In the genomic region with DNA sequence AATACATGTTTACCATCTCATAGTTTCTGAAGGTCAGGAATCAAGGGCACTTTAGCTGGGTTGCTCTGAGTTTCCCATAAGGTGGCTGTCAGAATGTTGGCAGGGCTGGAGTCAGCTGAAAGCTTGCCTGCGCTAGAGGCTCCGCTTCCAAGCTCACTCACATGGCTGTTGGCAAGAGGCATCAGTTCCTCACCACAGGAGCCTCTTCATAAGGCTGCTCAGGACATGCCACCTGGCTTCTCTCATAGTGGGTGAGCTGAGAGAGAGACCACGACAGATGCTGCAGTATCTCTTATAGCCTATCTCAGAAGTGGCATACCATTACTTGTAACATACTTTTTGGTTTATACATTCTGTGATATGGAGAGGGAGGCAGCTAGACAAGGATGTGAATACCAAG, we compare ENCODE assay signal across 11 cellular contexts. TPM values are rescaled to one million over a fixed set of nuclear protein-coding genes. Genes with fewer than 3 reads are reported as not detected.
DNase-seq lines count a peak whose midpoint lies in the region; TF ChIP-seq lines count a peak whose summit lies in the region.
"Had no signal": no experiment of that assay in that cellular context is flagged by ENCODE, and none has a peak within 500 bp of the region (broad histone marks: within the 10 kb centered on the region; RNA-seq: fewer than 3 reads in every experiment).

No MANE protein-coding gene starts in this region.

- peaks cover 11 to 87% (median 55%) of the 10 kb centered on the region in 6 donors for H3K4me1 ChIP-seq in spleen

- H3K9me3 Mint-ChIP-seq in activated CD4-positive, alpha-beta memory T cell treated with anti-CD3 and anti-CD28 coated beads for 36 hours: no peaks in the 10 kb centered on the region
- H3K9me3 Mint-ChIP-seq in HFFc6: no peaks in the 10 kb centered on the region
- H3K9me3 Mint-ChIP-seq: activated T-cell treated with anti-CD3 and anti-CD28 coated beads, Interleukin-2, amount 50 U/mL, for 24 hours had no signal

- no peaks in the 10 kb centered on the region for H3K27me3 ChIP-seq in spleen (replicated peaks in 1 of 7)

- H3K27me3 Mint-ChIP-seq in activated CD4-positive, alpha-beta memory T cell treated with anti-CD3 and anti-CD28 coated beads for 36 hours: no peaks in the 10 kb centered on the region
- peaks cover 2% of the 10 kb centered on the region; the same call in 1 of the 2 replicates for H3K27me3 Mint-ChIP-seq in HFFc6 (ENCODE audit: insufficient read depth)
- H3K27me3 Mint-ChIP-seq: activated T-cell treated with anti-CD3 and anti-CD28 coated beads, Interleukin-2, amount 50 U/mL, for 24 hours had no signal

- CTCF ChIA-PET in activated CD4-positive, alpha-beta memory T cell treated with anti-CD3 and anti-CD28 coated beads for 36 hours (lab: Charles Lee): no interaction called here

- POLR2A ChIA-PET in activated CD4-positive, alpha-beta memory T cell treated with anti-CD3 and anti-CD28 coated beads for 36 hours (lab: Charles Lee): no interaction called here

- peak overlapping the region in 5 of 8 donors; percentile 5 to 56 (median 24) for H3K27ac ChIP-seq in spleen

- peaks cover 0 to 26% (median 0%) of the 10 kb centered on the region in 6 donors for H3K36me3 ChIP-seq in spleen

- 66 to 81% (median 77%) methylated on average over 3 of the region's 3 CpGs for WGBS in spleen, 5 donors

- in situ Hi-C loops in SK-MEL-5 (cut with HindIII; ENCODE audit: low pct_unique_long_range_greater_than_20kb, low sequenced_read_pairs): no loop called here

- H3K36me3 Mint-ChIP-seq in activated CD4-positive, alpha-beta memory T cell treated with anti-CD3 and anti-CD28 coated beads for 36 hours: peaks cover 1% of the 10 kb centered on the region
- no peaks in the 10 kb centered on the region for H3K36me3 Mint-ChIP-seq in HFFc6 (ENCODE audit: low read depth)

- intact Hi-C loops in cardiac septum (cut with DNase I) (loop anchor here (2.0 kb wide), 1 partner anchor 17 kb away; no protein-coding TSS in a partner anchor), spleen (cut with DNase I; ENCODE audit: low total_unique reads) (no loop called here)
- intact Hi-C loops in activated CD4-positive, alpha-beta memory T cell treated with anti-CD3 and anti-CD28 coated beads for 36 hours (cut with micrococcal nuclease): no loop called here

- DNase-seq in NCI-H128 (lab: John Stamatoyannopoulos, UW; ENCODE audit: unreplicated experiment) (peak; percentile 31), SK-MEL-5 (ENCODE audit: low read depth, low spot score) (peak; percentile 11), cardiac septum (ENCODE audit: low spot score) (peak; percentile 86), spleen (no peak), HFFc6 (no peak), NCI-H146 treated with DMSO at 0.1 percent for 48 hours (lab: John Stamatoyannopoulos, UW; ENCODE audit: unreplicated experiment) (no peak)
- DNase-seq in activated CD4-positive, alpha-beta memory T cell treated with anti-CD3 and anti-CD28 coated beads for 36 hours: no peak
- DNase-seq: activated T-cell treated with anti-CD3 and anti-CD28 coated beads, Interleukin-2, amount 50 U/mL, for 24 hours; cortex of kidney; DMS153; Kasumi-1 had no signal

- no peak overlapping the region for H3K4me3 Mint-ChIP-seq in activated CD4-positive, alpha-beta memory T cell treated with anti-CD3 and anti-CD28 coated beads for 36 hours
- H3K4me3 Mint-ChIP-seq in HFFc6: no peak overlapping the region
- H3K4me3 Mint-ChIP-seq: activated T-cell treated with anti-CD3 and anti-CD28 coated beads, Interleukin-2, amount 50 U/mL, for 24 hours had no signal

- TF ChIP-seq CTCF in spleen (IDR thresholded peaks at IDR 0.05 in 8 of 11, conservative IDR thresholded peaks at IDR 0.05 in 3 of 11): no peak
- TF ChIP-seq CTCF in HFFc6 (IDR thresholded peaks at IDR 0.05): no peak

- no peak overlapping the region for H3K4me3 ChIP-seq in spleen

- no peak overlapping the region for H3K27ac Mint-ChIP-seq in activated CD4-positive, alpha-beta memory T cell treated with anti-CD3 and anti-CD28 coated beads for 36 hours
- H3K27ac Mint-ChIP-seq in HFFc6: no peak overlapping the region
- H3K27ac Mint-ChIP-seq: activated T-cell treated with anti-CD3 and anti-CD28 coated beads, Interleukin-2, amount 50 U/mL, for 24 hours had no signal

- TF ChIP-seq POLR2A in spleen (IDR thresholded peaks at IDR 0.05): no peak

- peaks cover 20% of the 10 kb centered on the region for H3K4me1 Mint-ChIP-seq in activated CD4-positive, alpha-beta memory T cell treated with anti-CD3 and anti-CD28 coated beads for 36 hours (ENCODE audit: low read depth)
- H3K4me1 Mint-ChIP-seq in HFFc6 (ENCODE audit: low read depth): peaks cover 4% of the 10 kb centered on the region

- no peaks in the 10 kb centered on the region for H3K9me3 ChIP-seq in spleen

RNA-seq across cellular contexts. Expression of a gene that starts 7.2 kb away (rescaled TPM):
- total RNA-seq in SK-MEL-5 (2014; rRNA removed; shearing (Covaris generic)): 219 and 229 TPM in 2 replicates
- 146 and 169 TPM in 2 replicates for polyA plus RNA-seq in SK-MEL-5 (2015; cell fraction: cytosol; rRNA removed)
- polyA plus RNA-seq in SK-MEL-5 (2015; cell fraction: nucleus; rRNA removed): 116 and 142 TPM in 2 replicates
- total RNA-seq in cardiac septum (532 TPM), spleen (100 to 1,000 TPM; 106 to 165 (median 130) TPM)
- polyA plus RNA-seq in spleen: 10 to 100 TPM; 54.0 to 75.1 (median 55.7) TPM
- 10 to 100 TPM; 73.8 to 78.1 TPM for total RNA-seq in activated CD4-positive, alpha-beta memory T cell treated with anti-CD3 and anti-CD28 coated beads for 36 hours
- total RNA-seq in HFFc6 (2021; fragmentation: NEBNext Ultra II Directional; extraction: Animal tissue kit (Norgen Biotek cat#: 25700)): 100 to 1,000 TPM in 5 of 6 experiments, 10 to 100 TPM in 1; 93.9 to 119 (median 112) TPM

RNA-seq across cellular contexts. Expression of a gene that starts 7.5 kb away (rescaled TPM):
- 360 and 366 TPM in 2 replicates for total RNA-seq in SK-MEL-5 (2014; rRNA removed; shearing (Covaris generic))
- 188 and 224 TPM in 2 replicates for polyA plus RNA-seq in SK-MEL-5 (2015; cell fraction: cytosol; rRNA removed)
- 106 TPM in 2 replicates for polyA plus RNA-seq in SK-MEL-5 (2015; cell fraction: nucleus; rRNA removed)
- total RNA-seq in cardiac septum (244 TPM), spleen (100 to 1,000 TPM; 114 to 134 (median 115) TPM)
- polyA plus RNA-seq in spleen: 10 to 100 TPM; 49.6 to 58.3 (median 58.3) TPM
- total RNA-seq in activated CD4-positive, alpha-beta memory T cell treated with anti-CD3 and anti-CD28 coated beads for 36 hours: 100 to 1,000 TPM; 129 to 130 TPM
- total RNA-seq in HFFc6 (2021; fragmentation: NEBNext Ultra II Directional; extraction: Animal tissue kit (Norgen Biotek cat#: 25700)): 100 to 1,000 TPM; 127 to 138 (median 133) TPM

Comparison
In these comparisons a context has a peak if more than half of its experiments do, and no peak if none do; other contexts are left out.
1. DNase-seq: peak in NCI-H128 (single experiment), SK-MEL-5 (single experiment) and cardiac septum (single experiment); none in spleen (single experiment), activated CD4-positive, alpha-beta memory T cell treated with anti-CD3 and anti-CD28 coated beads for 36 hours (single experiment), HFFc6 (single experiment) and NCI-H146 treated with DMSO at 0.1 percent for 48 hours (single experiment).